ENCODE assay signal across 3 cellular contexts in genomic region chr4:766559-767283, GRCh38.
TF ChIP-seq lines count a peak whose summit lies in the region.

No MANE protein-coding gene starts in this region.

TF ChIP-seq in SK-N-SH, 30 proteins besides CTCF, POLR2A, EP300 and RAD21 (continues in another document):
- no peak for TF ChIP-seq MAX (IDR thresholded peaks at IDR 0.05; ENCODE audit: low read depth)
- TF ChIP-seq REST (IDR thresholded peaks at IDR 0.05; ENCODE audit: low read depth, low read length): no peak
- no peak for TF ChIP-seq IRF3 (IDR thresholded peaks at IDR 0.05; ENCODE audit: low read depth, low read length)
- TF ChIP-seq SMC3 (IDR thresholded peaks at IDR 0.05; ENCODE audit: low read depth, low read length): no peak
- TF ChIP-seq ELF1 (IDR thresholded peaks at IDR 0.05): no peak
- no peak for TF ChIP-seq YY1 (IDR thresholded peaks at IDR 0.05; ENCODE audit: low read depth)
- no peak for TF ChIP-seq RFX5 (IDR thresholded peaks at IDR 0.05; ENCODE audit: low read length)
- no peak for TF ChIP-seq JUND (IDR thresholded peaks at IDR 0.05)
- TF ChIP-seq GABPA (IDR thresholded peaks at IDR 0.05; ENCODE audit: low read depth): no peak
- TF ChIP-seq EZH2phosphoT487 (IDR thresholded peaks at IDR 0.05; ENCODE audit: borderline replicate concordance, low read depth): no peak
- no peak for TF ChIP-seq RXRA (IDR thresholded peaks at IDR 0.05; ENCODE audit: borderline replicate concordance, low read depth)
- no peak for TF ChIP-seq CHD2 (IDR thresholded peaks at IDR 0.05; ENCODE audit: low read length, partially characterized antibody)
- TF ChIP-seq SIN3A (IDR thresholded peaks at IDR 0.05; ENCODE audit: borderline replicate concordance, low read depth, low read length): no peak
- TF ChIP-seq TCF12 (IDR thresholded peaks at IDR 0.05): no peak
- no peak for TF ChIP-seq GATA2 (CRISPR knock-in tag; IDR thresholded peaks at IDR 0.05)
- TF ChIP-seq MEF2A (IDR thresholded peaks at IDR 0.05; ENCODE audit: borderline replicate concordance, low read depth): no peak
- no peak for TF ChIP-seq PBX3 (IDR thresholded peaks at IDR 0.05)

TF ChIP-seq in SK-N-SH treated with all-trans-retinoic acid at 6 μM for 48 hours, 23 proteins besides CTCF, POLR2A, EP300 and RAD21:
- TF ChIP-seq ZNF565 (CRISPR knock-in tag; conservative IDR thresholded peaks at IDR 0.05; ENCODE audit: low read depth) (no peak), ISL1 (CRISPR knock-in tag; IDR thresholded peaks at IDR 0.05) (no peak), ZC3H10 (CRISPR knock-in tag; IDR thresholded peaks at IDR 0.05) (no peak), RARB (CRISPR knock-in tag; IDR thresholded peaks at IDR 0.05) (no peak)

TF ChIP-seq in H1, 55 proteins besides CTCF, POLR2A, EP300 and RAD21:
- TF ChIP-seq BACH1 (IDR thresholded peaks at IDR 0.05; ENCODE audit: low read length) (no peak), ZNF274 (IDR thresholded peaks at IDR 0.05; ENCODE audit: borderline replicate concordance, extremely low read depth, low read length) (no peak), TAF1 (IDR thresholded peaks at IDR 0.05; ENCODE audit: low read depth, low read length) (no peak), ATF3 (IDR thresholded peaks at IDR 0.05; ENCODE audit: insufficient read depth, low read depth, low read length) (no peak), TAF7 (optimal IDR thresholded peaks at IDR 0.05; ENCODE audit: borderline replicate concordance, low read depth, low read length) (peak; percentile 40), GABPA (IDR thresholded peaks at IDR 0.05; ENCODE audit: borderline replicate concordance, insufficient read depth, low read length) (no peak), RNF2 (IDR thresholded peaks at IDR 0.05; ENCODE audit: borderline replicate concordance, low read depth, low read length, missing control alignments, poor library complexity, severe bottlenecking) (no peak), FOSL1 (IDR thresholded peaks at IDR 0.05; ENCODE audit: insufficient read depth, low read depth, low read length) (no peak), RXRA (IDR thresholded peaks at IDR 0.05; ENCODE audit: insufficient read depth, low read depth, low read length) (no peak), SIN3A (conservative IDR thresholded peaks at IDR 0.05 in 1 of 2, IDR thresholded peaks at IDR 0.05 in 1 of 2; ENCODE audit: low read depth in 1 of 2, low read length in 2 of 2) (no peak), POLR2AphosphoS5 (IDR thresholded peaks at IDR 0.05; ENCODE audit: low read depth, low read length) (peak; percentile 47), HDAC6 (IDR thresholded peaks at IDR 0.05; ENCODE audit: low read depth, low read length) (no peak), E2F6 (IDR thresholded peaks at IDR 0.05) (no peak)
